In the genomic region with DNA sequence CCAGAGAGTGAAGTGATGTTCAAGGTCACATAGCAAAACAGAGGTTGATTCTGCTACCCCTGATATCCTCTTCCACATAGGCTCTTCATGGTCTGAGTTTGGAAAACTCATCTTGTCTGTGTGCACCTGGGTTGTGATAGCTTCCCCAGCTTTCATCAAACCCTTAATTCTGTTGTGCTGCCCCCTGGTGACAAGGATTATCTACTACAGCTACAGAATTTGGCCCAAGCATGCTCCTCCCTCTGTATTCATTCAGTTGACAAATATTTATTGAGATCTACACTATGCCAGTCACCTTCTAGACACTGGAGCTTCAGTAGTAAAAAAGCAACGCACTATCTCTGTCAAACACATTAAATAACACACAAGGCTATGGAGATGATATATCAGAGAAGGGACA, we compare ENCODE assay signal across 9 cellular contexts. TPM values are rescaled to one million over a fixed set of nuclear protein-coding genes. Genes with fewer than 3 reads are reported as not detected.
DNase-seq lines count a peak whose midpoint lies in the region; ATAC-seq and TF ChIP-seq lines count a peak whose summit lies in the region.
"Had no signal": no experiment of that assay in that cellular context is flagged by ENCODE, and none has a peak within 500 bp of the region (broad histone marks: within the 10 kb centered on the region; RNA-seq: fewer than 3 reads in every experiment).

No MANE protein-coding gene starts in this region.

- H3K9me3 ChIP-seq in left ventricle myocardium inferior (replicated peaks), result no peaks in the 10 kb centered on the region
- H3K9me3 ChIP-seq: BLaER1 had no signal

- H3K9me3 Mint-ChIP-seq in GM23338, result no peaks in the 10 kb centered on the region

- H3K4me2 ChIP-seq in GM23338, result no peak overlapping the region
- H3K4me2 ChIP-seq: BLaER1 had no signal

- no peaks in the 10 kb centered on the region for H3K79me2 ChIP-seq in GM23338 (replicated peaks; ENCODE audit: insufficient read depth)

- H3K4me3 ChIP-seq in GM23338 (no peak overlapping the region), left ventricle myocardium inferior (no peak overlapping the region), retinal pigment epithelial cell (ENCODE audit: low read length) (no peak overlapping the region)
- H3K4me3 ChIP-seq: BLaER1 had no signal

- no peaks in the 10 kb centered on the region for H3K9me2 ChIP-seq in GM23338 (ENCODE audit: insufficient read depth)

- H3K27ac ChIP-seq in GM23338 (ENCODE audit: low read depth), result no peak overlapping the region
- H3K27ac ChIP-seq in left ventricle myocardium inferior (replicated peaks), result no peak overlapping the region
- H3K27ac ChIP-seq: BLaER1 had no signal

- H3K27ac Mint-ChIP-seq in GM23338, result no peak overlapping the region

- peaks cover 4% of the 10 kb centered on the region for H3K27me3 Mint-ChIP-seq in GM23338 (ENCODE audit: insufficient read depth, low read depth, poor library complexity)

- H3F3A ChIP-seq in GM23338 (replicated peaks; ENCODE audit: low read depth), result no peaks in the 10 kb centered on the region

- TF ChIP-seq CTCF in GM23338 (conservative IDR thresholded peaks at IDR 0.05; ENCODE audit: low read depth in 2 of 2) (peak; percentile 70 to 83), left ventricle myocardium inferior (IDR thresholded peaks at IDR 0.05; ENCODE audit: borderline replicate concordance) (peak; percentile 76), retinal pigment epithelial cell (conservative IDR thresholded peaks at IDR 0.05; ENCODE audit: low read depth, low read length) (peak; percentile 64)

- peaks cover 9% of the 10 kb centered on the region for H3K4me1 Mint-ChIP-seq in GM23338

- intact Hi-C loops in left ventricle myocardium inferior (cut with micrococcal nuclease), result loop anchor here (5.0 kb wide), 2 partner anchors 92 to 107 kb away; no protein-coding TSS in a partner anchor

- ATAC-seq in GM23338, result peak; percentile 94

- H3K4me3 Mint-ChIP-seq in GM23338, result no peak overlapping the region

- H4K20me1 ChIP-seq in GM23338 (replicated peaks; ENCODE audit: insufficient read depth), result no peaks in the 10 kb centered on the region
- H4K20me1 ChIP-seq: BLaER1 had no signal

- H3K36me3 ChIP-seq in GM23338 (ENCODE audit: insufficient read depth) (no peaks in the 10 kb centered on the region), left ventricle myocardium inferior (no peaks in the 10 kb centered on the region)
- H3K36me3 ChIP-seq: BLaER1 had no signal

- H3K27me3 ChIP-seq in GM23338 (ENCODE audit: insufficient read depth) (no peaks in the 10 kb centered on the region), left ventricle myocardium inferior (ENCODE audit: low read depth) (peaks cover 23% of the 10 kb centered on the region)
- H3K27me3 ChIP-seq: BLaER1 had no signal

- no peaks in the 10 kb centered on the region for H3K36me3 Mint-ChIP-seq in GM23338 (ENCODE audit: low read depth)

- no peak overlapping the region for H2AFZ ChIP-seq in GM23338

- H3K4me1 ChIP-seq in GM23338 (ENCODE audit: insufficient read depth) (peaks cover 3% of the 10 kb centered on the region; the same call in 1 of the 2 replicates), left ventricle myocardium inferior (no peaks in the 10 kb centered on the region)
- H3K4me1 ChIP-seq: BLaER1 had no signal

- peak; percentile 62 to 87 (median 82) for DNase-seq in NCI-H1417 (lab: John Stamatoyannopoulos, UW)
- no peak for DNase-seq in NCI-H1417 treated with DMSO at 0.1 percent for 48 hours (lab: John Stamatoyannopoulos, UW)
- peak; percentile 79 for DNase-seq in GM23338 (ENCODE audit: low spot score)
- peak; percentile 51 for DNase-seq in LHCN-M2 (ENCODE audit: low read depth)
- DNase-seq in SHP77 (lab: John Stamatoyannopoulos, UW), result peak; percentile 38 to 65
- DNase-seq in activated naive CD8-positive, alpha-beta T cell treated with anti-CD3 and anti-CD28 coated beads, Interleukin-2, amount 50 U/mL, for 16 hours (ENCODE audit: low read depth, low spot score), result peak; percentile 25
- no peak for DNase-seq in left ventricle myocardium inferior
- no peak for DNase-seq in retinal pigment epithelial cell (ENCODE audit: low read depth)

TF ChIP-seq in GM23338, 12 proteins besides CTCF, POLR2A, EP300 and RAD21 (continues in another document):
- TF ChIP-seq ZNF114 (CRISPR knock-in tag; IDR thresholded peaks at IDR 0.05) (no peak), EZH2phosphoT487 (IDR thresholded peaks at IDR 0.05; ENCODE audit: unreplicated experiment) (no peak), REST (IDR thresholded peaks at IDR 0.05; ENCODE audit: unreplicated experiment) (no peak), CREB1 (CRISPR knock-in tag; IDR thresholded peaks at IDR 0.05; ENCODE audit: low read depth) (no peak), STAT1 (IDR thresholded peaks at IDR 0.05; ENCODE audit: unreplicated experiment) (no peak)

RNA-seq across cellular contexts. Expression of gene SMPDL3A, which starts 50.4 kb away (rescaled TPM):
- 3.0 and 6.3 TPM in 2 replicates for total RNA-seq in GM23338 (2014; rRNA removed; shearing (Covaris generic))
- polyA plus RNA-seq in GM23338 (2016; fragmentation: Nextera tagmentation; extraction: Ambion mirVana), result 3.5 and 5.1 TPM in 2 replicates
- total RNA-seq in LHCN-M2 (2014; rRNA removed) (10.0 and 13.4 TPM in 2 replicates), left ventricle myocardium inferior (3.8 TPM)
- polyA plus RNA-seq in LHCN-M2 (2012), result 3.4 TPM

RNA-seq across cellular contexts. Expression of gene FABP7, which starts 60.0 kb away (rescaled TPM):
- 5.2 and 6.6 TPM in 2 replicates for total RNA-seq in GM23338 (2014; rRNA removed; shearing (Covaris generic))
- polyA plus RNA-seq in GM23338 (2016; fragmentation: Nextera tagmentation; extraction: Ambion mirVana), result 14.5 and 15.7 TPM in 2 replicates
- total RNA-seq in LHCN-M2 (2014; rRNA removed) (not detected in 2 replicates), left ventricle myocardium inferior (not detected)
- not detected for polyA plus RNA-seq in LHCN-M2 (2012)

Comparison
In these comparisons a context has a peak if more than half of its experiments do, and no peak if none do; other contexts are left out.
1. DNase-seq: peak in NCI-H1417 (3 of 3), GM23338 (single experiment), LHCN-M2 (single experiment), SHP77 (2 of 2) and activated naive CD8-positive, alpha-beta T cell treated with anti-CD3 and anti-CD28 coated beads, Interleukin-2, amount 50 U/mL, for 16 hours (single experiment); none in NCI-H1417 treated with DMSO at 0.1 percent for 48 hours (single experiment), left ventricle myocardium inferior (single experiment) and retinal pigment epithelial cell (single experiment).
2. Peak in every context shown above with its lines, with median percentiles within 50 percentile points of each other: CTCF ChIP-seq.